In genomic region chr2:25341753-25342371, GRCh38 we compare ENCODE assay signal across 8 cellular contexts. TPM values are rescaled to one million over a fixed set of nuclear protein-coding genes. Genes with fewer than 3 reads are reported as not detected.
DNase-seq lines count a peak whose midpoint lies in the region; ATAC-seq lines count a peak whose summit lies in the region.

DNMT3A (minus strand) TSS chr2:25341925; CDS start chr2:25313984, 27,941 bp downstream.

- H3K27ac ChIP-seq in ACC112 (ENCODE audit: low read depth, low read length): no peak within 1 kb of the TSS

- peak within 1 kb of the TSS; percentile 90 for H3K27ac Mint-ChIP-seq in memory B cell

- peaks cover under 1% of the 10 kb centered on the region for H3K4me1 ChIP-seq in ACC112 (ENCODE audit: control insufficient read depth, insufficient read depth, low read length, unreplicated experiment)
- no peaks in the 10 kb centered on the region for H3K4me1 ChIP-seq in endocrine pancreas (ENCODE audit: control insufficient read depth, insufficient read depth, low read length)

- no peaks in the 10 kb centered on the region for H3K9me3 Mint-ChIP-seq in memory B cell

- H3K9me3 ChIP-seq in endocrine pancreas (ENCODE audit: control insufficient read depth, low read length): no peaks in the 10 kb centered on the region

- H3K27me3 ChIP-seq in ACC112 (ENCODE audit: insufficient read depth, low read length) (no peaks in the 10 kb centered on the region), endocrine pancreas (ENCODE audit: control insufficient read depth, insufficient read depth, low read length) (no peaks in the 10 kb centered on the region)

- DNase-seq in NCI-H345 treated with DMSO at 0.1 percent for 48 hours (lab: John Stamatoyannopoulos, UW; ENCODE audit: unreplicated experiment) (peak; percentile 22), memory B cell (ENCODE audit: low spot score in 2 of 2) (peak in 1 of 2 donors; percentile 33)
- DNase-seq in stimulated activated CD8-positive, alpha-beta memory T cell treated with anti-CD3 and anti-CD28 coated beads, Interleukin-4, amount 100 ng/mL, for 48 hours: peak; percentile 70

- H3K36me3 ChIP-seq in ACC112 (ENCODE audit: insufficient read depth, low read length): no peaks in the 10 kb centered on the region
- no peaks in the 10 kb centered on the region for H3K36me3 ChIP-seq in endocrine pancreas (ENCODE audit: control insufficient read depth, insufficient read depth, low read length)

- peak within 1 kb of the TSS; percentile 52 for H3K9ac ChIP-seq in endocrine pancreas (ENCODE audit: control insufficient read depth, insufficient read depth, low read length)

- no peaks in the 10 kb centered on the region for H3K27me3 Mint-ChIP-seq in memory B cell

- H3K36me3 Mint-ChIP-seq in memory B cell: no peaks in the 10 kb centered on the region

- ATAC-seq in GM18519 (IDR thresholded peaks at IDR 0.05; ENCODE audit: low FRiP score, unreplicated experiment) (peak; percentile 24), HG03039 (IDR thresholded peaks at IDR 0.05; ENCODE audit: unreplicated experiment) (peak; percentile 27), memory B cell (ENCODE audit: low read depth) (peak; percentile 44)

- no peaks in the 10 kb centered on the region for H3K79me2 ChIP-seq in ACC112 (ENCODE audit: control insufficient read depth, insufficient read depth, low read length, unreplicated experiment)

- peaks cover 10% of the 10 kb centered on the region for H3K4me1 Mint-ChIP-seq in memory B cell

- POLR2A ChIA-PET in activated CD8-positive, alpha-beta memory T cell treated with anti-CD3 and anti-CD28 coated beads for 36 hours (lab: Charles Lee): no interaction called here

- H3K4me3 ChIP-seq in ACC112 (ENCODE audit: low read depth, low read length) (peak within 1 kb of the TSS; percentile 82), endocrine pancreas (ENCODE audit: control insufficient read depth, insufficient read depth, low read length) (no peak within 1 kb of the TSS)

- peak within 1 kb of the TSS; percentile 71 for H2AFZ ChIP-seq in ACC112 (ENCODE audit: low read length, unreplicated experiment)

- CTCF ChIA-PET in activated CD8-positive, alpha-beta memory T cell treated with anti-CD3 and anti-CD28 coated beads for 36 hours (lab: Charles Lee): interaction anchor here (0.6 to 2.0 kb wide), 11 partner anchors 8 to 1415 kb away, joined by 3 to 15 read pairs (median 5); no protein-coding TSS in a partner anchor

- H3K4me3 Mint-ChIP-seq in memory B cell: peak within 1 kb of the TSS; percentile 92

RNA-seq across cellular contexts. Expression of gene DNMT3A, which starts in this region (rescaled TPM):
- 10 to 100 TPM; 87.1 to 87.6 TPM for total RNA-seq in activated CD8-positive, alpha-beta memory T cell treated with anti-CD3 and anti-CD28 coated beads for 36 hours
